12 cellular contexts compared by ENCODE assay signal in genomic region chr1:53362270-53362669, GRCh38.
"Had no signal": no experiment of that assay in that cellular context is flagged by ENCODE, and none has a peak within 500 bp of the region (broad histone marks: within the 10 kb centered on the region; RNA-seq: fewer than 3 reads in every experiment).

No MANE protein-coding gene starts in this region.

- DNase-seq: activated CD4-positive, alpha-beta T cell treated with anti-CD3 and anti-CD28 coated beads for 48 hours; activated effector memory CD4-positive, alpha-beta T cell treated with Interleukin-2 at 50 U/mL for 16 hours; activated T-cell treated with anti-CD3 and anti-CD28 coated beads, Interleukin-2, amount 50 U/mL, for 1 hour; anterior cingulate cortex; foreskin melanocyte; left ventricle myocardium superior; midbrain; occipital lobe; stimulated activated CD4-positive, alpha-beta T cell treated with anti-CD3 and anti-CD28 coated beads, Interleukin-12 subunit alpha, Interleukin-12 subunit beta, amount 100 ng/mL, for 4 hours; stimulated activated naive CD4-positive, alpha-beta T cell treated with Interleukin-2 at 50 U/mL for 16 hours had no signal

- H3K4me1 ChIP-seq: prostate gland, right lobe of liver had no signal

- H3K27me3 ChIP-seq: right lobe of liver had no signal

- H3K27ac ChIP-seq: prostate gland, right lobe of liver had no signal

- H3K36me3 ChIP-seq: prostate gland, right lobe of liver had no signal

- H3K9me3 ChIP-seq: prostate gland, right lobe of liver had no signal

- H3K4me3 ChIP-seq: prostate gland, right lobe of liver had no signal
